Comparison of ENCODE assay signal across 1 cellular context in the genomic region with DNA sequence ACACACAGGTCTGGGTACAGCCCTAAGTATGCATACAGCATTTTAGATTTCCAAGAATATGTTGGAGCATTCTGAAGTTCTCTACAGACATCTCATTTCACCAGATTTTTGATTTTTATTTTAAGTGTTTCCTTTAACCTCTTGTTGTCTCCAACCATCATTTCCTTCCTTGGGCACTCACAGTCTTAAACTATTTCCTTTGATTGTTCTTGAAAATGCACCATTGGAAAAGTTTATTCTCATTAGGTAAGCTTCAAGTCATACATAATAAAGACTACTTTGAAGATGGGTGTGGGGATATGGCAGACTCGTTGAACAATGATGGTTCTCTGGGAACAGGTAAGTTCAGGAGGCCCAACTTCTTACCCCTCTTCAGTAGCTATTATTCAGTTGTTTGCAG.
TF ChIP-seq lines count a peak whose summit lies in the region.

No MANE protein-coding gene starts in this region.

TF ChIP-seq in GM23338, 12 proteins besides CTCF, POLR2A, EP300 and RAD21 (continued from another document):
- TF ChIP-seq ZNF462 (CRISPR knock-in tag; IDR thresholded peaks at IDR 0.05), result no peak
- TF ChIP-seq EZH2phosphoT487 (IDR thresholded peaks at IDR 0.05; ENCODE audit: unreplicated experiment), result no peak
- TF ChIP-seq JUNB (IDR thresholded peaks at IDR 0.05; ENCODE audit: unreplicated experiment), result no peak
- TF ChIP-seq CREB1 (CRISPR knock-in tag; IDR thresholded peaks at IDR 0.05; ENCODE audit: low read depth), result no peak
- no peak for TF ChIP-seq ZNF331 (CRISPR knock-in tag; IDR thresholded peaks at IDR 0.05; ENCODE audit: low read depth)
- no peak for TF ChIP-seq STAT1 (IDR thresholded peaks at IDR 0.05; ENCODE audit: unreplicated experiment)
